Comparison of ENCODE assay signal across 1 cellular context in genomic region chr2:55168221-55169154, GRCh38.
TF ChIP-seq lines count a peak whose summit lies in the region.

No MANE protein-coding gene starts in this region.

TF ChIP-seq in K562, 482 proteins besides CTCF, POLR2A, EP300 and RAD21 (continued from another document):
- TF ChIP-seq ZNF639 (CRISPR knock-in tag; conservative IDR thresholded peaks at IDR 0.05 in 1 of 2, IDR thresholded peaks at IDR 0.05 in 1 of 2): no peak
- TF ChIP-seq, protein P1, sequence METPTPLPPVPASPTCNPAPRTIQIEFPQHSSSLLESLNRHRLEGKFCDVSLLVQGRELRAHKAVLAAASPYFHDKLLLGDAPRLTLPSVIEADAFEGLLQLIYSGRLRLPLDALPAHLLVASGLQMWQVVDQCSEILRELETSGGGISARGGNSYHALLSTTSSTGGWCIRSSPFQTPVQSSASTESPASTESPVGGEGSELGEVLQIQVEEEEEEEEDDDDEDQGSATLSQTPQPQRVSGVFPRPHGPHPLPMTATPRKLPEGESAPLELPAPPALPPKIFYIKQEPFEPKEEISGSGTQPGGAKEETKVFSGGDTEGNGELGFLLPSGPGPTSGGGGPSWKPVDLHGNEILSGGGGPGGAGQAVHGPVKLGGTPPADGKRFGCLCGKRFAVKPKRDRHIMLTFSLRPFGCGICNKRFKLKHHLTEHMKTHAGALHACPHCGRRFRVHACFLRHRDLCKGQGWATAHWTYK (CRISPR knock-in tag; IDR thresholded peaks at IDR 0.05): no peak
- no peak for TF ChIP-seq ZNF77 (CRISPR knock-in tag; IDR thresholded peaks at IDR 0.05)
- no peak for TF ChIP-seq ZNF263 (CRISPR knock-in tag; IDR thresholded peaks at IDR 0.05; ENCODE audit: borderline replicate concordance)
- no peak for TF ChIP-seq HMGN3 (IDR thresholded peaks at IDR 0.05; ENCODE audit: borderline replicate concordance, extremely low read depth, insufficient read length, low read depth, low read length)
- TF ChIP-seq ZNF511 (CRISPR knock-in tag; IDR thresholded peaks at IDR 0.05): no peak
- TF ChIP-seq DEAF1 (CRISPR knock-in tag; IDR thresholded peaks at IDR 0.05): peak; percentile 84
- no peak for TF ChIP-seq RBFOX2 (IDR thresholded peaks at IDR 0.05; ENCODE audit: low read depth, low read length)
- no peak for TF ChIP-seq SRSF3 (IDR thresholded peaks at IDR 0.05; ENCODE audit: insufficient read depth, low read length)
- no peak for TF ChIP-seq GABPB1 (CRISPR knock-in tag; IDR thresholded peaks at IDR 0.05)
- TF ChIP-seq SOX6 (IDR thresholded peaks at IDR 0.05): 0 out of 2 replicates have a peak, but pooled peaks have one; percentile 48
- no peak for TF ChIP-seq BACH1 (tag; IDR thresholded peaks at IDR 0.05)
- TF ChIP-seq, protein P2, sequence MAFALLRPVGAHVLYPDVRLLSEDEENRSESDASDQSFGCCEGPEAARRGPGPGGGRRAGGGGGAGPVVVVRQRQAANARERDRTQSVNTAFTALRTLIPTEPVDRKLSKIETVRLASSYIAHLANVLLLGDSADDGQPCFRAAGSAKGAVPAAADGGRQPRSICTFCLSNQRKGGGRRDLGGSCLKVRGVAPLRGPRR (CRISPR knock-in tag; IDR thresholded peaks at IDR 0.05): 0 out of 2 replicates have a peak, but pooled peaks have one; percentile 28
- no peak for TF ChIP-seq ERF (CRISPR knock-in tag; IDR thresholded peaks at IDR 0.05)
- TF ChIP-seq KLF16 (IDR thresholded peaks at IDR 0.05): 0 out of 2 replicates have a peak, but pooled peaks have one; percentile 8
- no peak for TF ChIP-seq RBM15 (IDR thresholded peaks at IDR 0.05; ENCODE audit: insufficient read depth, low read length)
- TF ChIP-seq HIVEP1 (CRISPR knock-in tag; IDR thresholded peaks at IDR 0.05): no peak
- no peak for TF ChIP-seq FOXM1 (IDR thresholded peaks at IDR 0.05; ENCODE audit: low read depth)
- no peak for TF ChIP-seq FOXM1 (CRISPR knock-in tag; IDR thresholded peaks at IDR 0.05; ENCODE audit: low read depth)
- TF ChIP-seq FOXJ3 (CRISPR knock-in tag; IDR thresholded peaks at IDR 0.05): no peak
- no peak for TF ChIP-seq ARID1B (IDR thresholded peaks at IDR 0.05)
- TF ChIP-seq CREM (IDR thresholded peaks at IDR 0.05; ENCODE audit: low read depth): no peak
- TF ChIP-seq, protein P3, sequence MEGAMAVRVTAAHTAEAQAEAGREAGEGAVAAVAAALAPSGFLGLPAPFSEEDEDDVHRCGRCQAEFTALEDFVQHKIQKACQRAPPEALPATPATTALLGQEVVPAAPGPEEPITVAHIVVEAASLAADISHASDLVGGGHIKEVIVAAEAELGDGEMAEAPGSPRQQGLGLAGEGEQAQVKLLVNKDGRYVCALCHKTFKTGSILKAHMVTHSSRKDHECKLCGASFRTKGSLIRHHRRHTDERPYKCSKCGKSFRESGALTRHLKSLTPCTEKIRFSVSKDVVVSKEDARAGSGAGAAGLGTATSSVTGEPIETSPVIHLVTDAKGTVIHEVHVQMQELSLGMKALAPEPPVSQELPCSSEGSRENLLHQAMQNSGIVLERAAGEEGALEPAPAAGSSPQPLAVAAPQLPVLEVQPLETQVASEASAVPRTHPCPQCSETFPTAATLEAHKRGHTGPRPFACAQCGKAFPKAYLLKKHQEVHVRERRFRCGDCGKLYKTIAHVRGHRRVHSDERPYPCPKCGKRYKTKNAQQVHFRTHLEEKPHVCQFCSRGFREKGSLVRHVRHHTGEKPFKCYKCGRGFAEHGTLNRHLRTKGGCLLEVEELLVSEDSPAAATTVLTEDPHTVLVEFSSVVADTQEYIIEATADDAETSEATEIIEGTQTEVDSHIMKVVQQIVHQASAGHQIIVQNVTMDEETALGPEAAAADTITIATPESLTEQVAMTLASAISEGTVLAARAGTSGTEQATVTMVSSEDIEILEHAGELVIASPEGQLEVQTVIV (CRISPR knock-in tag; IDR thresholded peaks at IDR 0.05; ENCODE audit: borderline replicate concordance): no peak
- no peak for TF ChIP-seq ZFP30 (CRISPR knock-in tag; IDR thresholded peaks at IDR 0.05; ENCODE audit: borderline replicate concordance)
- TF ChIP-seq ZNF23 (CRISPR knock-in tag; IDR thresholded peaks at IDR 0.05): no peak
- TF ChIP-seq, protein P4, sequence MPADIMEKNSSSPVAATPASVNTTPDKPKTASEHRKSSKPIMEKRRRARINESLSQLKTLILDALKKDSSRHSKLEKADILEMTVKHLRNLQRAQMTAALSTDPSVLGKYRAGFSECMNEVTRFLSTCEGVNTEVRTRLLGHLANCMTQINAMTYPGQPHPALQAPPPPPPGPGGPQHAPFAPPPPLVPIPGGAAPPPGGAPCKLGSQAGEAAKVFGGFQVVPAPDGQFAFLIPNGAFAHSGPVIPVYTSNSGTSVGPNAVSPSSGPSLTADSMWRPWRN (IDR thresholded peaks at IDR 0.05; ENCODE audit: low read depth): no peak
- peak; percentile 15; the same call in 1 of the 2 replicates for TF ChIP-seq C11orf30 (IDR thresholded peaks at IDR 0.05; ENCODE audit: low read depth)
- peak; percentile 70; the same call in 1 of the 2 replicates for TF ChIP-seq SMC3 (conservative IDR thresholded peaks at IDR 0.05; ENCODE audit: insufficient read depth, low read depth, low read length)
- TF ChIP-seq PURB (CRISPR knock-in tag; IDR thresholded peaks at IDR 0.05; ENCODE audit: low read depth): no peak
- no peak for TF ChIP-seq FOS (IDR thresholded peaks at IDR 0.05; ENCODE audit: extremely low read depth, insufficient read length)
- TF ChIP-seq CXXC5 (CRISPR knock-in tag; IDR thresholded peaks at IDR 0.05): 0 out of 2 replicates have a peak, but pooled peaks have one; percentile 25
- TF ChIP-seq JUND (IDR thresholded peaks at IDR 0.05; ENCODE audit: borderline replicate concordance, low read depth, low read length): no peak
- TF ChIP-seq JUND (tag; IDR thresholded peaks at IDR 0.05; ENCODE audit: borderline replicate concordance, low read depth, low read length): peak; percentile 29; the same call in 1 of the 3 replicates
- TF ChIP-seq CBX3 (IDR thresholded peaks at IDR 0.05; ENCODE audit: borderline replicate concordance in 1 of 2, low read length in 2 of 2): no peak
- TF ChIP-seq CREB5 (CRISPR knock-in tag; IDR thresholded peaks at IDR 0.05): no peak
- TF ChIP-seq RBBP5 (IDR thresholded peaks at IDR 0.05; ENCODE audit: borderline replicate concordance, insufficient read depth, low read length, poor library complexity, severe bottlenecking): no peak
- no peak for TF ChIP-seq POLR3G (IDR thresholded peaks at IDR 0.05; ENCODE audit: extremely low read depth, insufficient read length, insufficient replicate concordance)
- TF ChIP-seq, protein P5, sequence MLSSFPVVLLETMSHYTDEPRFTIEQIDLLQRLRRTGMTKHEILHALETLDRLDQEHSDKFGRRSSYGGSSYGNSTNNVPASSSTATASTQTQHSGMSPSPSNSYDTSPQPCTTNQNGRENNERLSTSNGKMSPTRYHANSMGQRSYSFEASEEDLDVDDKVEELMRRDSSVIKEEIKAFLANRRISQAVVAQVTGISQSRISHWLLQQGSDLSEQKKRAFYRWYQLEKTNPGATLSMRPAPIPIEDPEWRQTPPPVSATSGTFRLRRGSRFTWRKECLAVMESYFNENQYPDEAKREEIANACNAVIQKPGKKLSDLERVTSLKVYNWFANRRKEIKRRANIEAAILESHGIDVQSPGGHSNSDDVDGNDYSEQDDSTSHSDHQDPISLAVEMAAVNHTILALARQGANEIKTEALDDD (IDR thresholded peaks at IDR 0.05): peak; percentile 23; the same call in 1 of the 2 replicates
- 0 out of 2 replicates have a peak, but pooled peaks have one; percentile 19 for TF ChIP-seq SMAD4 (CRISPR knock-in tag; conservative IDR thresholded peaks at IDR 0.05)
TF ChIP-seq in K562: peak in this region for 11.
